ENCODE assay signal across 1 cellular context in genomic region chr11:65586247-65586630, GRCh38.
TF ChIP-seq lines count a peak whose summit lies in the region.

No MANE protein-coding gene starts in this region.

TF ChIP-seq in GM12878, 131 proteins besides CTCF, POLR2A, EP300 and RAD21:
- TF ChIP-seq MAX (IDR thresholded peaks at IDR 0.05; ENCODE audit: low read depth, low read length) (no peak), JUNB (IDR thresholded peaks at IDR 0.05) (no peak)
